ENCODE assay signal across 9 cellular contexts in genomic region chr11:59754494-59754858, GRCh38. TPM values are rescaled to one million over a fixed set of nuclear protein-coding genes. Genes with fewer than 3 reads are reported as not detected.
DNase-seq lines count a peak whose midpoint lies in the region; ATAC-seq, FAIRE-seq and TF ChIP-seq lines count a peak whose summit lies in the region.
"Had no signal": no experiment of that assay in that cellular context is flagged by ENCODE, and none has a peak within 500 bp of the region (broad histone marks: within the 10 kb centered on the region; RNA-seq: fewer than 3 reads in every experiment).

No MANE protein-coding gene starts in this region.

- no peak for TF ChIP-seq EP300 in transverse colon (IDR thresholded peaks at IDR 0.05; ENCODE audit: low read depth)

- DNase-seq in NOMO-1 (lab: John Stamatoyannopoulos, UW; ENCODE audit: unreplicated experiment in 2 of 2) (peak; percentile 15 to 38), NOMO-1 treated with dmso at 0.1 percent for 144 hours (lab: John Stamatoyannopoulos, UW; ENCODE audit: unreplicated experiment) (no peak), SK-MEL-5 (ENCODE audit: low read depth, low spot score) (peak; percentile 9), cerebellar cortex (ENCODE audit: low spot score) (peak; percentile 50), lung microvascular endothelial cell (ENCODE audit: low read depth in 2 of 2) (peak; percentile 30 to 38), transverse colon (peak; percentile 46), D721Med (ENCODE audit: insufficient read length, low spot score) (no peak)

- peaks cover 3 to 22% (median 16%) of the 10 kb centered on the region in 4 donors for H3K4me1 ChIP-seq in transverse colon

- peak; percentile 24 for ATAC-seq in HG02970 (IDR thresholded peaks at IDR 0.05; ENCODE audit: low FRiP score, unreplicated experiment)

- H3K27me3 ChIP-seq in transverse colon: no peaks in the 10 kb centered on the region

- TF ChIP-seq CTCF in transverse colon (IDR thresholded peaks at IDR 0.05): no peak
- TF ChIP-seq CTCF in D721Med (IDR thresholded peaks at IDR 0.05; ENCODE audit: insufficient read depth, missing control alignments): no peak

- WGBS in transverse colon (ENCODE audit: low coverage in 1 of 2), 2 donors: 0% methylated on average over 16 to 20 of the region's 20 CpGs

- in situ Hi-C loops in SK-MEL-5 (cut with HindIII; ENCODE audit: low pct_unique_long_range_greater_than_20kb, low sequenced_read_pairs) (no loop called here), transverse colon (cut with MboI; ENCODE audit: low pct_ligation_motif_present in 1 of 4, low pct_unique_long_range_greater_than_20kb in 1 of 4, low sequenced_read_pairs in 3 of 4) (loop anchor here in 3 of 4 donors (5.0 to 10.0 kb wide), 2 partner anchors 48 to 50 kb away; no protein-coding TSS in a partner anchor)

- peak overlapping the region; percentile 80 to 96 (median 93) for H3K4me3 ChIP-seq in transverse colon

- no peaks in the 10 kb centered on the region for H3K36me3 ChIP-seq in transverse colon

- H3K27ac ChIP-seq in transverse colon: peak overlapping the region; percentile 94 to 98 (median 96)

- intact Hi-C loops in transverse colon (cut with DNase I; ENCODE audit: low total_unique reads): no loop called here

- no peak for FAIRE-seq in D721Med (lab: Jason Lieb, UNC)

- no peaks in the 10 kb centered on the region for H3K9me3 ChIP-seq in transverse colon

- TF ChIP-seq POLR2A in transverse colon (IDR thresholded peaks at IDR 0.05): no peak

RNA-seq across cellular contexts. Expression of gene STX3, which starts 0.7 kb away (rescaled TPM):
- total RNA-seq in SK-MEL-5 (2014; rRNA removed; shearing (Covaris generic)): 75.8 and 82.8 TPM in 2 replicates
- polyA plus RNA-seq in SK-MEL-5 (2015; cell fraction: cytosol; rRNA removed): 45.6 and 57.9 TPM in 2 replicates
- polyA plus RNA-seq in SK-MEL-5 (2015; cell fraction: nucleus; rRNA removed): 56.8 and 69.1 TPM in 2 replicates
- 59.1 and 86.3 TPM in 2 replicates for total RNA-seq in lung microvascular endothelial cell
- 100 to 1,000 TPM; 131 to 156 (median 142) TPM for total RNA-seq in transverse colon

RNA-seq across cellular contexts. Expression of gene OR10V1, which starts 40.8 kb away (rescaled TPM):
- not detected in 2 replicates for total RNA-seq in SK-MEL-5 (2014; rRNA removed; shearing (Covaris generic))
- polyA plus RNA-seq in SK-MEL-5 (2015; cell fraction: cytosol; rRNA removed): not detected in 2 replicates
- not detected in 2 replicates for polyA plus RNA-seq in SK-MEL-5 (2015; cell fraction: nucleus; rRNA removed)
- not detected in 2 replicates for total RNA-seq in lung microvascular endothelial cell
- total RNA-seq in transverse colon: not detected
- total RNA-seq: glomerular endothelial cell had no signal

RNA-seq across cellular contexts. Expression of gene MRPL16, which starts 56.1 kb away (rescaled TPM):
- 59.8 and 61.8 TPM in 2 replicates for total RNA-seq in SK-MEL-5 (2014; rRNA removed; shearing (Covaris generic))
- polyA plus RNA-seq in SK-MEL-5 (2015; cell fraction: cytosol; rRNA removed): 60.0 and 69.0 TPM in 2 replicates
- 30.5 and 38.6 TPM in 2 replicates for polyA plus RNA-seq in SK-MEL-5 (2015; cell fraction: nucleus; rRNA removed)
- total RNA-seq in lung microvascular endothelial cell: 19.4 and 25.5 TPM in 2 replicates
- total RNA-seq in transverse colon: 10 to 100 TPM in 3 of 4 donors, 1 to 10 TPM in 1; 7.5 to 62.4 (median 37.2) TPM

Comparison
In these comparisons a context has a peak if more than half of its experiments do, and no peak if none do; other contexts are left out.
1. DNase-seq: peak in NOMO-1 (2 of 2), SK-MEL-5 (single experiment), cerebellar cortex (single experiment), lung microvascular endothelial cell (2 of 2) and transverse colon (single experiment); none in NOMO-1 treated with dmso at 0.1 percent for 144 hours (single experiment) and D721Med (single experiment).